Comparison of ENCODE assay signal across 10 cellular contexts in genomic region chr5:136042665-136043121, GRCh38. TPM values are rescaled to one million over a fixed set of nuclear protein-coding genes. Genes with fewer than 3 reads are reported as not detected.
DNase-seq lines count a peak whose midpoint lies in the region; ATAC-seq, FAIRE-seq and TF ChIP-seq lines count a peak whose summit lies in the region.
"Had no signal": no experiment of that assay in that cellular context is flagged by ENCODE, and none has a peak within 500 bp of the region (broad histone marks: within the 10 kb centered on the region; RNA-seq: fewer than 3 reads in every experiment).

No MANE protein-coding gene starts in this region.

- TF ChIP-seq POLR2A in GM12891 (IDR thresholded peaks at IDR 0.05; ENCODE audit: low read depth, low read length) = no peak

- TF ChIP-seq CTCF in glutamatergic neuron (IDR thresholded peaks at IDR 0.05; ENCODE audit: partially characterized antibody, unreplicated experiment) (no peak), kidney (IDR thresholded peaks at IDR 0.05; ENCODE audit: borderline replicate concordance, extremely low read depth, insufficient read depth) (no peak)

- peaks cover 9% of the 10 kb centered on the region for H3K9me3 Mint-ChIP-seq in glutamatergic neuron (ENCODE audit: unreplicated experiment)

- H3K27ac ChIP-seq in SJCRH30 = peak overlapping the region; percentile 74
- no peak overlapping the region for H3K27ac ChIP-seq in kidney (ENCODE audit: low read depth in 2 of 2, low read length in 2 of 2)

- H3K4me1 ChIP-seq in SJCRH30 = peaks cover 34% of the 10 kb centered on the region
- H3K4me1 ChIP-seq in kidney (ENCODE audit: control insufficient read depth in 1 of 2, insufficient read depth in 1 of 2, low read depth in 1 of 2, low read length in 2 of 2) = peaks cover 0 to 4% of the 10 kb centered on the region in 2 donors

- H3K4me3 ChIP-seq in SJCRH30 = no peak overlapping the region; the same call in 1 of the 2 replicates
- H3K4me3 ChIP-seq in kidney (ENCODE audit: low read length in 2 of 2) = no peak overlapping the region

- no peaks in the 10 kb centered on the region for H3K36me3 ChIP-seq in SJCRH30
- H3K36me3 ChIP-seq in kidney (ENCODE audit: control insufficient read depth in 1 of 2, insufficient read depth in 2 of 2, low read length in 2 of 2) = no peaks in the 10 kb centered on the region

- H3K9ac ChIP-seq in kidney (ENCODE audit: low read length in 2 of 2) = no peak overlapping the region

- no peaks in the 10 kb centered on the region for H3K27me3 ChIP-seq in SJCRH30

- 0 out of 2 replicates have a peak, but pooled peaks cover 3% of the 10 kb centered on the region for H3K9me3 ChIP-seq in SJCRH30 (replicated peaks)
- no peaks in the 10 kb centered on the region for H3K9me3 ChIP-seq in kidney (ENCODE audit: control insufficient read depth in 1 of 2, low read length in 2 of 2)

- DNase-seq in 8988T = peak; percentile 46
- peak; percentile 11 for DNase-seq in GDM1 (lab: John Stamatoyannopoulos, UW)
- DNase-seq in SJCRH30 = peak; percentile 73 to 86
- DNase-seq in glutamatergic neuron = no peak
- no peak for DNase-seq in GM12891 (ENCODE audit: insufficient read length, low spot score)
- no peak for DNase-seq in frontal cortex (ENCODE audit: low spot score in 2 of 2)
- no peak for DNase-seq in kidney
- DNase-seq: Karpas-422, left ventricle myocardium superior had no signal

- ATAC-seq in HG03045 (IDR thresholded peaks at IDR 0.05; ENCODE audit: unreplicated experiment) = no peak

- H3K27me3 Mint-ChIP-seq in glutamatergic neuron (ENCODE audit: unreplicated experiment) = no peaks in the 10 kb centered on the region

- intact Hi-C loops in kidney (cut with DNase I) = no loop called here

- peak overlapping the region; percentile 77 for H3K27ac Mint-ChIP-seq in glutamatergic neuron (ENCODE audit: unreplicated experiment)

- FAIRE-seq in GM12891 (lab: Jason Lieb, UNC) (no peak), frontal cortex (lab: Jason Lieb, UNC) (no peak), kidney (lab: Jason Lieb, UNC) (no peak)

- no peak overlapping the region for H3K4me3 Mint-ChIP-seq in glutamatergic neuron (ENCODE audit: unreplicated experiment)

- H3K36me3 Mint-ChIP-seq in glutamatergic neuron (ENCODE audit: unreplicated experiment) = peaks cover 5% of the 10 kb centered on the region

- H3K4me1 Mint-ChIP-seq in glutamatergic neuron (ENCODE audit: low read depth, unreplicated experiment) = peaks cover 10% of the 10 kb centered on the region

TF ChIP-seq in GM12891, 5 proteins besides CTCF, POLR2A, EP300 and RAD21:
- no peak for TF ChIP-seq PAX5 (IDR thresholded peaks at IDR 0.05; ENCODE audit: insufficient read depth, low read length, severe bottlenecking)
- TF ChIP-seq SPI1 (IDR thresholded peaks at IDR 0.05; ENCODE audit: low read depth, low read length) = no peak
- no peak for TF ChIP-seq TAF1 (IDR thresholded peaks at IDR 0.05; ENCODE audit: low read depth, low read length)
- no peak for TF ChIP-seq POLR2AphosphoS5 (IDR thresholded peaks at IDR 0.05; ENCODE audit: low read depth, low read length)
- TF ChIP-seq POU2F2 (IDR thresholded peaks at IDR 0.05; ENCODE audit: low read depth, low read length) = no peak
TF ChIP-seq in GM12891: peak in this region for 0.

RNA-seq across cellular contexts. Expression of gene TGFBI, which starts 13.9 kb away (rescaled TPM):
- 4.8 TPM in 2 replicates for total RNA-seq in SJCRH30 (2014; rRNA removed; shearing (Covaris generic))
- total RNA-seq in glutamatergic neuron (ENCODE audit: unreplicated experiment) = 2.3 TPM
- polyA plus RNA-seq in GM12891 (2012; ENCODE audit: low read depth, missing spikeins) = not detected
- 4.9 TPM for total RNA-seq in frontal cortex
- total RNA-seq in kidney = 78.5 TPM
- 36.4 TPM for polyA plus RNA-seq in kidney (ENCODE audit: insufficient read depth, low read depth, low replicate concordance)

Comparison
In these comparisons a context has a peak if more than half of its experiments do, and no peak if none do; other contexts are left out.
1. DNase-seq: peak in 8988T (single experiment), GDM1 (single experiment) and SJCRH30 (2 of 2); none in glutamatergic neuron (single experiment), GM12891 (single experiment), frontal cortex (0 of 2) and kidney (single experiment).
2. RNA of gene TGFBI, which starts 13.9 kb away (total RNA-seq): 78.5 TPM in kidney (single experiment); 4.9 TPM in frontal cortex (single experiment), 4.8 TPM in SJCRH30 and 2.3 TPM in glutamatergic neuron (single experiment); every median in the first group is over 10 times any median in the second.